Comparison of ENCODE assay signal across 8 cellular contexts in genomic region chr1:204763773-204764427, GRCh38.
DNase-seq lines count a peak whose midpoint lies in the region; ATAC-seq and TF ChIP-seq lines count a peak whose summit lies in the region.

No MANE protein-coding gene starts in this region.

- no peaks in the 10 kb centered on the region for H3K9me3 Mint-ChIP-seq in CD8-positive, alpha-beta memory T cell
- no peaks in the 10 kb centered on the region for H3K9me3 Mint-ChIP-seq in glutamatergic neuron (ENCODE audit: unreplicated experiment)

- H3K9me3 ChIP-seq in CD8-positive, alpha-beta memory T cell (ENCODE audit: low read length) = no peaks in the 10 kb centered on the region
- H3K9me3 ChIP-seq in MG63 (peaks cover 19% of the 10 kb centered on the region), upper lobe of right lung (no peaks in the 10 kb centered on the region)

- POLR2A ChIA-PET in CD8-positive, alpha-beta memory T cell (lab: Charles Lee) = no interaction called here

- TF ChIP-seq CTCF in glutamatergic neuron (IDR thresholded peaks at IDR 0.05; ENCODE audit: partially characterized antibody, unreplicated experiment) (peak; percentile 77), upper lobe of right lung (IDR thresholded peaks at IDR 0.05) (peak; percentile 78)

- H3K27ac Mint-ChIP-seq in CD8-positive, alpha-beta memory T cell = no peak overlapping the region
- H3K27ac Mint-ChIP-seq in glutamatergic neuron (ENCODE audit: unreplicated experiment) = no peak overlapping the region

- peaks cover 9% of the 10 kb centered on the region for H3K4me1 ChIP-seq in CD8-positive, alpha-beta memory T cell (ENCODE audit: insufficient read depth, low read length)
- no peaks in the 10 kb centered on the region for H3K4me1 ChIP-seq in upper lobe of right lung

- H3K27me3 ChIP-seq in CD8-positive, alpha-beta memory T cell (ENCODE audit: insufficient read depth, low read length, poor library complexity, severe bottlenecking) = peaks cover 6% of the 10 kb centered on the region
- H3K27me3 ChIP-seq in MG63 (no peaks in the 10 kb centered on the region), upper lobe of right lung (peaks cover 14% of the 10 kb centered on the region)

- in situ Hi-C loops in SK-MEL-5 (cut with HindIII; ENCODE audit: low pct_unique_long_range_greater_than_20kb, low sequenced_read_pairs) = no loop called here

- intact Hi-C loops in upper lobe of right lung (cut with DNase I) = no loop called here

- no peaks in the 10 kb centered on the region for H3K36me3 Mint-ChIP-seq in CD8-positive, alpha-beta memory T cell
- peaks cover 13% of the 10 kb centered on the region for H3K36me3 Mint-ChIP-seq in glutamatergic neuron (ENCODE audit: unreplicated experiment)

- peak overlapping the region; percentile 10 for H3K4me3 ChIP-seq in CD8-positive, alpha-beta memory T cell (ENCODE audit: low read length)
- no peak overlapping the region for H3K4me3 ChIP-seq in MG63
- no peak overlapping the region for H3K4me3 ChIP-seq in upper lobe of right lung

- CTCF ChIA-PET in CD8-positive, alpha-beta memory T cell (lab: Charles Lee) = interaction anchor here (0.8 to 2.2 kb wide), 14 partner anchors 9 to 480 kb away, joined by 3 to 19 read pairs (median 4); no protein-coding TSS in a partner anchor

- peaks cover 2 to 8% (median 7%) of the 10 kb centered on the region in 3 donors for H3K4me1 Mint-ChIP-seq in CD8-positive, alpha-beta memory T cell
- H3K4me1 Mint-ChIP-seq in glutamatergic neuron (ENCODE audit: low read depth, unreplicated experiment) = peaks cover 4% of the 10 kb centered on the region

- no peaks in the 10 kb centered on the region for H3K36me3 ChIP-seq in CD8-positive, alpha-beta memory T cell (ENCODE audit: insufficient read depth, low read length)
- H3K36me3 ChIP-seq in MG63 (no peaks in the 10 kb centered on the region), upper lobe of right lung (no peaks in the 10 kb centered on the region)

- no peak overlapping the region for H3K27ac ChIP-seq in CD8-positive, alpha-beta memory T cell (ENCODE audit: low read depth, low read length)
- H3K27ac ChIP-seq in upper lobe of right lung = no peak overlapping the region

- peaks cover 33 to 57% of the 10 kb centered on the region in 2 donors for H3K27me3 Mint-ChIP-seq in CD8-positive, alpha-beta memory T cell
- H3K27me3 Mint-ChIP-seq in glutamatergic neuron (ENCODE audit: unreplicated experiment) = peaks cover 2% of the 10 kb centered on the region

- H3K4me3 Mint-ChIP-seq in CD8-positive, alpha-beta memory T cell = peak overlapping the region in 5 of 7 donors; percentile 3 to 30 (median 8)
- no peak overlapping the region for H3K4me3 Mint-ChIP-seq in glutamatergic neuron (ENCODE audit: unreplicated experiment)

- DNase-seq in CD8-positive, alpha-beta memory T cell = peak; percentile 14 to 66 (median 51)
- DNase-seq in MG63 = peak; percentile 97
- peak; percentile 80 for DNase-seq in SK-MEL-5 (ENCODE audit: low read depth, low spot score)
- peak; percentile 60 for DNase-seq in activated naive CD4-positive, alpha-beta T cell treated with Interleukin-2 at 50 U/mL for 16 hours
- peak; percentile 86 for DNase-seq in glutamatergic neuron
- DNase-seq in pons (ENCODE audit: low spot score) = peak; percentile 64
- peak; percentile 88 for DNase-seq in upper lobe of right lung

- ATAC-seq in GM21723 (IDR thresholded peaks at IDR 0.05; ENCODE audit: unreplicated experiment) (peak; percentile 88), upper lobe of right lung (peak; percentile 97)
